ENCODE assay signal across 10 cellular contexts in genomic region chr7:90597879-90598278, GRCh38. TPM values are rescaled to one million over a fixed set of nuclear protein-coding genes. Genes with fewer than 3 reads are reported as not detected.
A peak's percentile ranks its signal among the peaks of the same experiment; 100 is the strongest.
DNase-seq lines count a peak whose midpoint lies in the region; TF ChIP-seq lines count a peak whose summit lies in the region.
"Had no signal": no experiment of that assay in that cellular context is flagged by ENCODE, and none has a peak within 500 bp of the region (broad histone marks: within the 10 kb centered on the region; RNA-seq: fewer than 3 reads in every experiment).

No MANE protein-coding gene starts in this region.

- H3K4me1 ChIP-seq in neutrophil (ENCODE audit: control insufficient read depth in 1 of 2, insufficient read depth in 1 of 2, low read depth in 1 of 2, low read length in 1 of 2) (peaks cover 56 to 67% of the 10 kb centered on the region in 2 experiments), BE2C (no peaks in the 10 kb centered on the region)

- no peaks in the 10 kb centered on the region for H3K27me3 ChIP-seq in neutrophil
- H3K27me3 ChIP-seq in BE2C, result peaks cover 31% of the 10 kb centered on the region

- H3K4me3 ChIP-seq in epithelial cell of proximal tubule (ENCODE audit: low read depth, low read length) (peak overlapping the region; percentile 76), neutrophil (ENCODE audit: low read depth in 1 of 2, low read length in 1 of 2) (peak overlapping the region; percentile 78 to 85), BE2C (ENCODE audit: low read depth, low read length) (no peak overlapping the region)

- DNase-seq in GM03348 (ENCODE audit: low spot score), result peak; percentile 23
- peak; percentile 73 for DNase-seq in NCI-H82 treated with DMSO at 0.1 percent for 48 hours (lab: John Stamatoyannopoulos, UW; ENCODE audit: unreplicated experiment)
- DNase-seq in epithelial cell of proximal tubule (ENCODE audit: low read depth), result no peak
- no peak for DNase-seq in activated CD8-positive, alpha-beta memory T cell treated with anti-CD3 and anti-CD28 coated beads, Interleukin-2, amount 50 U/mL, for 4 hours
- DNase-seq in BE2C, result no peak
- no peak for DNase-seq in NCI-H2081 treated with DMSO at 0.1 percent for 48 hours (lab: John Stamatoyannopoulos, UW)
- no peak for DNase-seq in substantia nigra (lab: John Stamatoyannopoulos, UW)
- DNase-seq: activated naive CD4-positive, alpha-beta T cell treated with Interleukin-2 at 50 U/mL for 16 hours; NCI-H524 treated with DMSO at 0.1 percent for 48 hours had no signal

- H3K9me3 ChIP-seq in neutrophil (no peaks in the 10 kb centered on the region), BE2C (no peaks in the 10 kb centered on the region)

- TF ChIP-seq CTCF in epithelial cell of proximal tubule (conservative IDR thresholded peaks at IDR 0.05; ENCODE audit: low read depth, low read length) (no peak), neutrophil (IDR thresholded peaks at IDR 0.05) (no peak), BE2C (IDR thresholded peaks at IDR 0.05; ENCODE audit: low read depth, low read length) (no peak)

- no peaks in the 10 kb centered on the region for H3K36me3 ChIP-seq in neutrophil
- H3K36me3 ChIP-seq in BE2C, result no peaks in the 10 kb centered on the region

- H3K27ac ChIP-seq in neutrophil, result no peak overlapping the region
- no peak overlapping the region for H3K27ac ChIP-seq in substantia nigra (ENCODE audit: low read depth, low read length, poor library complexity, severe bottlenecking)

RNA-seq across cellular contexts. Expression of gene CDK14, which starts 1.8 kb away (rescaled TPM):
- total RNA-seq in epithelial cell of proximal tubule, result 5.3 and 6.4 TPM in 2 replicates
- polyA plus RNA-seq in BE2C (2012; ENCODE audit: insufficient read depth, insufficient read length, low read depth), result 1.4 TPM

Comparison
In these comparisons a context has a peak if more than half of its experiments do, and no peak if none do; other contexts are left out.
1. DNase-seq: peak in GM03348 (single experiment) and NCI-H82 treated with DMSO at 0.1 percent for 48 hours (single experiment); none in epithelial cell of proximal tubule (single experiment), activated CD8-positive, alpha-beta memory T cell treated with anti-CD3 and anti-CD28 coated beads, Interleukin-2, amount 50 U/mL, for 4 hours (single experiment), BE2C (single experiment), NCI-H2081 treated with DMSO at 0.1 percent for 48 hours (single experiment) and substantia nigra (0 of 49).